8 cellular contexts compared by ENCODE assay signal in the genomic region with DNA sequence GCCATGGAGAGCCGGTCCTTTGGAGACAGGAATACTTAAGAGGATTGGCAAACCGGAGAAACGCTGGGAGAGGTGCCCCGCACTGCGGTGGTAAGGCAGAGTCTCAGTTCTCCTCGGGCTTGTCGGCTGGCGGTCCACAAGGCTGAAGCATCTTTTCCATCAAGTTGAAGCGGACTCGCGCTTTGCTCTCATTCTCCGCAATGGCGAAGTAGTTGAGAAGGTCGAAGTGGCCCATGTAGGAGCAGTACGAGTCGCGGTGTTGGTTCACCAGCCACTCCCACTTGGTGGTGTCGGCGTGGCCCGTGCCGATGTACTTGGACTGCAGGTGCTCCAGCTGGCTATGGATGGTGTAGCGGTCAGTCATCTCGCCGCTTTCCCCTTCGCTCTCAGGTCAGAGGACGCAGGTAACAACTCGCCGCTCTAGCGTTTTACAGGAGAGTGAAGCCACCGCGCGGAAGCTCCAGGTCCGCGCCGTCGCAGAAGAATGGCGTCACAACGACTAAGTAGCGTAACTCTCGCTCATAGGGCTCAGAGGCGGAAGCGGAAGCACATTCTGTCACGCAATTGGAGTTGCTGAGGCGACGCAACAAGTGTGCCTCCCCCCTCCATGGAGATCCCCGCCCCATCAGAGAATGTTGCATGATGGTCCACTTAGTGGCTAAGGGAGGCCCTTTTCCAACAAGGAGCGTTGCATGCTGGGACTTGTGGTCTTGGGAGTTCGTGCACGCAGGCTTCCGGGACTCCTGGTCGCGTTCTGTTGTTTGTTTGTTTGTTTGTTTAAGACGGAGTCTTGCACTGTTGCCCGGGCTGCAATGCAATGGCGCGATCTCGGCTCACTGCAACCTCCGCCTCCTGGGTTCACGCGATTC. TPM values are rescaled to one million over a fixed set of nuclear protein-coding genes. Genes with fewer than 3 reads are reported as not detected.
A peak's percentile ranks its signal among the peaks of the same experiment; 100 is the strongest.
DNase-seq lines count a peak whose midpoint lies in the region; TF ChIP-seq lines count a peak whose summit lies in the region.

A gene (minus strand): TSS at position 440 of the 869 bp plus-strand sequence. CDS start 76 bp downstream, at position 364.

- peak within 1 kb of the TSS; percentile 100 for H3K4me3 ChIP-seq in HFF-Myc (replicated peaks; ENCODE audit: low read depth, low read length)
- H3K4me3 ChIP-seq in neuron (ENCODE audit: low read length) = peak within 1 kb of the TSS; percentile 78
- peak within 1 kb of the TSS; percentile 91 to 100 (median 97) for H3K4me3 ChIP-seq in subcutaneous abdominal adipose tissue (ENCODE audit: low read depth in 1 of 5, low read length in 5 of 5)

- CTCF ChIA-PET in activated naive CD4-positive, alpha-beta T cell treated with anti-CD3 and anti-CD28 coated beads for 36 hours (lab: Charles Lee) = interaction anchor here (0.7 to 8.7 kb wide), 4 partner anchors 10 to 453 kb away, joined by 3 to 46 read pairs (median 4); no protein-coding TSS in a partner anchor

- H3K4me3 Mint-ChIP-seq in activated naive CD4-positive, alpha-beta T cell treated with anti-CD3 and anti-CD28 coated beads for 36 hours = peak within 1 kb of the TSS; percentile 91

- H3K27ac ChIP-seq in subcutaneous abdominal adipose tissue (ENCODE audit: low read depth, low read length) = peak within 1 kb of the TSS; percentile 92

- peaks cover 29% of the 10 kb centered on the region for H3K4me1 Mint-ChIP-seq in activated naive CD4-positive, alpha-beta T cell treated with anti-CD3 and anti-CD28 coated beads for 36 hours (ENCODE audit: low read depth)

- no peaks in the 10 kb centered on the region for H3K9me3 ChIP-seq in neuron (ENCODE audit: low read length)
- H3K9me3 ChIP-seq in subcutaneous abdominal adipose tissue (ENCODE audit: control insufficient read depth in 5 of 5, low read length in 5 of 5) = no peaks in the 10 kb centered on the region

- H3K27me3 Mint-ChIP-seq in activated naive CD4-positive, alpha-beta T cell treated with anti-CD3 and anti-CD28 coated beads for 36 hours (ENCODE audit: low read depth) = no peaks in the 10 kb centered on the region

- no peaks in the 10 kb centered on the region for H3K9me3 Mint-ChIP-seq in activated naive CD4-positive, alpha-beta T cell treated with anti-CD3 and anti-CD28 coated beads for 36 hours

- H3K9ac ChIP-seq in subcutaneous abdominal adipose tissue (ENCODE audit: low read length in 5 of 5) = peak within 1 kb of the TSS; percentile 81 to 99 (median 93)

- TF ChIP-seq CTCF in HFF-Myc (IDR thresholded peaks at IDR 0.05; ENCODE audit: low read depth, low read length, missing control alignments) = no peak

- peak; percentile 97 for DNase-seq in GM03348 (ENCODE audit: low spot score)
- DNase-seq in HFF-Myc (ENCODE audit: extremely low read depth, low read depth) = peak; percentile 99
- DNase-seq in NAMALWA (ENCODE audit: low spot score) = peak; percentile 100
- DNase-seq in SK-N-DZ (ENCODE audit: low spot score) = peak; percentile 99
- DNase-seq in activated naive CD4-positive, alpha-beta T cell treated with anti-CD3 and anti-CD28 coated beads for 36 hours = peak; percentile 99
- peak; percentile 100 for DNase-seq in foreskin melanocyte

- H2AFZ ChIP-seq in neuron (ENCODE audit: low read depth, low read length) = peak within 1 kb of the TSS; percentile 73

- H3K27me3 ChIP-seq in neuron (ENCODE audit: insufficient read depth, low read length) (no peaks in the 10 kb centered on the region), subcutaneous abdominal adipose tissue (ENCODE audit: control insufficient read depth in 5 of 5, insufficient read depth in 4 of 5, low read length in 5 of 5) (no peaks in the 10 kb centered on the region)

- H3K36me3 Mint-ChIP-seq in activated naive CD4-positive, alpha-beta T cell treated with anti-CD3 and anti-CD28 coated beads for 36 hours (ENCODE audit: low read depth) = peaks cover 5% of the 10 kb centered on the region

- peaks cover 18% of the 10 kb centered on the region for H3K4me1 ChIP-seq in neuron (ENCODE audit: insufficient read depth, low read length)
- peaks cover 8 to 25% (median 23%) of the 10 kb centered on the region in 5 donors for H3K4me1 ChIP-seq in subcutaneous abdominal adipose tissue (ENCODE audit: control insufficient read depth in 5 of 5, insufficient read depth in 5 of 5, low read length in 5 of 5)

- intact Hi-C loops in activated naive CD4-positive, alpha-beta T cell treated with anti-CD3 and anti-CD28 coated beads for 36 hours (cut with micrococcal nuclease) = loop anchor here (1.0 kb wide), 14 partner anchors 31 to 1948 kb away; a partner anchor contains a TSS

- H3K36me3 ChIP-seq in neuron (ENCODE audit: insufficient read depth, low read length) (no peaks in the 10 kb centered on the region), subcutaneous abdominal adipose tissue (ENCODE audit: control insufficient read depth in 5 of 5, insufficient read depth in 5 of 5, low read length in 5 of 5) (no peaks in the 10 kb centered on the region)

- peak within 1 kb of the TSS; percentile 91 for H3K27ac Mint-ChIP-seq in activated naive CD4-positive, alpha-beta T cell treated with anti-CD3 and anti-CD28 coated beads for 36 hours

RNA-seq across cellular contexts. Expression of the gene that starts here (rescaled TPM):
- 214 and 220 TPM in 2 replicates for polyA plus RNA-seq in SK-N-DZ (2014; cell fraction: cytosol; rRNA removed)
- polyA plus RNA-seq in SK-N-DZ (2014; cell fraction: nucleus; rRNA removed) = 118 and 147 TPM in 2 replicates
- total RNA-seq in activated naive CD4-positive, alpha-beta T cell treated with anti-CD3 and anti-CD28 coated beads for 36 hours = 100 to 1,000 TPM; 170 to 176 TPM

Comparison
In these comparisons a context has a peak if more than half of its experiments do, and no peak if none do; other contexts are left out.
1. Peak in every context shown above with its lines: DNase-seq, H3K4me3 ChIP-seq and H3K27ac ChIP-seq.